ENCODE assay signal across 22 cellular contexts in genomic region chr9:7613931-7614330, GRCh38.
DNase-seq lines count a peak whose midpoint lies in the region; ATAC-seq and TF ChIP-seq lines count a peak whose summit lies in the region.
"Had no signal": no experiment of that assay in that cellular context is flagged by ENCODE, and none has a peak within 500 bp of the region (broad histone marks: within the 10 kb centered on the region; RNA-seq: fewer than 3 reads in every experiment).

No MANE protein-coding gene starts in this region.

- H3K4me1 Mint-ChIP-seq in activated T-cell treated with anti-CD3 and anti-CD28 coated beads, Interleukin-2, amount 50 U/mL, for 24 hours (ENCODE audit: low read depth): peaks cover 31% of the 10 kb centered on the region
- H3K4me1 Mint-ChIP-seq in activated naive CD8-positive, alpha-beta T cell treated with anti-CD3 and anti-CD28 coated beads for 36 hours: peaks cover 16% of the 10 kb centered on the region
- peaks cover 15 to 35% (median 33%) of the 10 kb centered on the region in 4 donors for H3K4me1 Mint-ChIP-seq in naive thymus-derived CD8-positive, alpha-beta T cell
- H3K4me1 Mint-ChIP-seq: neural crest cell had no signal

- H3K36me3 ChIP-seq in GM23248 (ENCODE audit: low read depth) (no peaks in the 10 kb centered on the region), suprapubic skin (no peaks in the 10 kb centered on the region)
- H3K36me3 ChIP-seq: gastroesophageal sphincter, stomach, upper lobe of left lung, WERI-Rb-1 had no signal

- H3K27ac Mint-ChIP-seq in activated T-cell treated with anti-CD3 and anti-CD28 coated beads, Interleukin-2, amount 50 U/mL, for 24 hours: no peak overlapping the region
- no peak overlapping the region for H3K27ac Mint-ChIP-seq in activated naive CD8-positive, alpha-beta T cell treated with anti-CD3 and anti-CD28 coated beads for 36 hours
- H3K27ac Mint-ChIP-seq in naive thymus-derived CD8-positive, alpha-beta T cell: peak overlapping the region; percentile 61 to 95 (median 74)
- H3K27ac Mint-ChIP-seq: progenitor cell of endocrine pancreas had no signal

- no peaks in the 10 kb centered on the region for H3K27me3 Mint-ChIP-seq in activated T-cell treated with anti-CD3 and anti-CD28 coated beads, Interleukin-2, amount 50 U/mL, for 24 hours
- no peaks in the 10 kb centered on the region for H3K27me3 Mint-ChIP-seq in activated naive CD8-positive, alpha-beta T cell treated with anti-CD3 and anti-CD28 coated beads for 36 hours
- no peaks in the 10 kb centered on the region for H3K27me3 Mint-ChIP-seq in naive thymus-derived CD8-positive, alpha-beta T cell
- H3K27me3 Mint-ChIP-seq: progenitor cell of endocrine pancreas had no signal

- H3K9me3 ChIP-seq in GM23248 (ENCODE audit: low read depth) (no peaks in the 10 kb centered on the region), suprapubic skin (no peaks in the 10 kb centered on the region)
- H3K9me3 ChIP-seq: gastroesophageal sphincter, stomach, upper lobe of left lung had no signal

- TF ChIP-seq EP300 in suprapubic skin (IDR thresholded peaks at IDR 0.05): no peak

- no peaks in the 10 kb centered on the region for H3K9me3 Mint-ChIP-seq in activated T-cell treated with anti-CD3 and anti-CD28 coated beads, Interleukin-2, amount 50 U/mL, for 24 hours
- H3K9me3 Mint-ChIP-seq in activated naive CD8-positive, alpha-beta T cell treated with anti-CD3 and anti-CD28 coated beads for 36 hours: peaks cover 8% of the 10 kb centered on the region
- peaks cover 0 to 10% (median 2%) of the 10 kb centered on the region in 9 donors for H3K9me3 Mint-ChIP-seq in naive thymus-derived CD8-positive, alpha-beta T cell

- H3K9me2 ChIP-seq in GM23248 (ENCODE audit: insufficient read depth): no peaks in the 10 kb centered on the region

- H2AFZ ChIP-seq in GM23248: no peak overlapping the region

- H3K4me2 ChIP-seq in GM23248 (ENCODE audit: unreplicated experiment): no peak overlapping the region

- no peaks in the 10 kb centered on the region for H3K79me2 ChIP-seq in GM23248 (ENCODE audit: insufficient read depth)

- H3K4me1 ChIP-seq in GM23248 (ENCODE audit: insufficient read depth): no peaks in the 10 kb centered on the region
- no peaks in the 10 kb centered on the region for H3K4me1 ChIP-seq in suprapubic skin
- H3K4me1 ChIP-seq: gastroesophageal sphincter, stomach, upper lobe of left lung had no signal

- peak; percentile 83 to 94 for ATAC-seq in naive thymus-derived CD8-positive, alpha-beta T cell
- ATAC-seq: esophagus mucosa, gastroesophageal sphincter, HCT116 had no signal

- TF ChIP-seq CTCF in suprapubic skin (IDR thresholded peaks at IDR 0.05): no peak

- no peaks in the 10 kb centered on the region for H3K36me3 Mint-ChIP-seq in activated T-cell treated with anti-CD3 and anti-CD28 coated beads, Interleukin-2, amount 50 U/mL, for 24 hours (ENCODE audit: low read depth)
- H3K36me3 Mint-ChIP-seq in activated naive CD8-positive, alpha-beta T cell treated with anti-CD3 and anti-CD28 coated beads for 36 hours: no peaks in the 10 kb centered on the region
- H3K36me3 Mint-ChIP-seq in naive thymus-derived CD8-positive, alpha-beta T cell: peaks cover 0 to 5% (median 4%) of the 10 kb centered on the region in 3 donors

- H3F3A ChIP-seq in GM23248 (ENCODE audit: insufficient read depth): no peaks in the 10 kb centered on the region

- DNase-seq in activated T-cell treated with anti-CD3 and anti-CD28 coated beads, Interleukin-2, amount 50 U/mL, for 24 hours: no peak
- no peak for DNase-seq in activated T-cell treated with anti-CD3 and anti-CD28 coated beads, Interleukin-2, amount 50 U/mL, for 48 hours
- DNase-seq in GM23248: peak; percentile 20
- no peak for DNase-seq in activated naive CD8-positive, alpha-beta T cell treated with anti-CD3 and anti-CD28 coated beads for 36 hours
- peak in 3 of 10 donors; percentile 25 to 51 (median 48) for DNase-seq in naive thymus-derived CD8-positive, alpha-beta T cell
- DNase-seq in NCI-H510A treated with DMSO at 0.1 percent for 48 hours (lab: John Stamatoyannopoulos, UW): no peak
- DNase-seq in suprapubic skin (ENCODE audit: low spot score in 2 of 2): no peak
- no peak for DNase-seq in midbrain (lab: John Stamatoyannopoulos, UW)
- DNase-seq: C1 segment of cervical spinal cord, DMS53, NCI-H1105 treated with DMSO at 0.1 percent for 48 hours, NCI-H2107, NCI-H526, SHP77 treated with DMSO at 0.1 percent for 48 hours, stomach, upper lobe of left lung, WERI-Rb-1 had no signal

- H4K20me1 ChIP-seq in GM23248 (ENCODE audit: insufficient read depth): no peaks in the 10 kb centered on the region

- POLR2A ChIA-PET in naive thymus-derived CD8-positive, alpha-beta T cell (lab: Charles Lee): no interaction called here

- no peak overlapping the region for H3K4me3 ChIP-seq in GM23248
- no peak overlapping the region for H3K4me3 ChIP-seq in suprapubic skin
- H3K4me3 ChIP-seq: gastroesophageal sphincter, stomach, upper lobe of left lung had no signal

- H3K4me3 Mint-ChIP-seq in activated T-cell treated with anti-CD3 and anti-CD28 coated beads, Interleukin-2, amount 50 U/mL, for 24 hours: peak overlapping the region; percentile 34
- peak overlapping the region; percentile 19 for H3K4me3 Mint-ChIP-seq in activated naive CD8-positive, alpha-beta T cell treated with anti-CD3 and anti-CD28 coated beads for 36 hours
- H3K4me3 Mint-ChIP-seq in naive thymus-derived CD8-positive, alpha-beta T cell: peak overlapping the region; percentile 56 to 84 (median 73)
- H3K4me3 Mint-ChIP-seq: neural crest cell had no signal

- 17% methylated on average over 5 of the region's 5 CpGs for WGBS in GM23248 (ENCODE audit: low coverage in 1 of 2, low lambda C conversion rate in 2 of 2, missing lambda C conversion rate in 2 of 2), 2 experiments
- 79% methylated on average over 5 of the region's 5 CpGs for WGBS in suprapubic skin

- H3K27me3 ChIP-seq in GM23248 (replicated peaks; ENCODE audit: insufficient read depth) (no peaks in the 10 kb centered on the region), suprapubic skin (no peaks in the 10 kb centered on the region)
- H3K27me3 ChIP-seq: gastroesophageal sphincter, stomach, upper lobe of left lung had no signal

- TF ChIP-seq POLR2A in suprapubic skin (IDR thresholded peaks at IDR 0.05): no peak

- in situ Hi-C loops in GM23248 (cut with MboI): no loop called here

- H3K27ac ChIP-seq in GM23248 (no peak overlapping the region), suprapubic skin (no peak overlapping the region)
- H3K27ac ChIP-seq: gastroesophageal sphincter, stomach, upper lobe of left lung, WERI-Rb-1 had no signal

- no peak overlapping the region for H3K9ac ChIP-seq in GM23248

Comparison
In these comparisons a context has a peak if more than half of its experiments do, and no peak if none do; other contexts are left out.
1. H3K27ac Mint-ChIP-seq: peak in naive thymus-derived CD8-positive, alpha-beta T cell (10 of 10); none in activated T-cell treated with anti-CD3 and anti-CD28 coated beads, Interleukin-2, amount 50 U/mL, for 24 hours (single experiment) and activated naive CD8-positive, alpha-beta T cell treated with anti-CD3 and anti-CD28 coated beads for 36 hours (single experiment).
2. H3K4me3 Mint-ChIP-seq: peak in every context shown above with its lines; median percentile 73 in naive thymus-derived CD8-positive, alpha-beta T cell; 34 in activated T-cell treated with anti-CD3 and anti-CD28 coated beads, Interleukin-2, amount 50 U/mL, for 24 hours; 19 in activated naive CD8-positive, alpha-beta T cell treated with anti-CD3 and anti-CD28 coated beads for 36 hours.